In the genomic region with DNA sequence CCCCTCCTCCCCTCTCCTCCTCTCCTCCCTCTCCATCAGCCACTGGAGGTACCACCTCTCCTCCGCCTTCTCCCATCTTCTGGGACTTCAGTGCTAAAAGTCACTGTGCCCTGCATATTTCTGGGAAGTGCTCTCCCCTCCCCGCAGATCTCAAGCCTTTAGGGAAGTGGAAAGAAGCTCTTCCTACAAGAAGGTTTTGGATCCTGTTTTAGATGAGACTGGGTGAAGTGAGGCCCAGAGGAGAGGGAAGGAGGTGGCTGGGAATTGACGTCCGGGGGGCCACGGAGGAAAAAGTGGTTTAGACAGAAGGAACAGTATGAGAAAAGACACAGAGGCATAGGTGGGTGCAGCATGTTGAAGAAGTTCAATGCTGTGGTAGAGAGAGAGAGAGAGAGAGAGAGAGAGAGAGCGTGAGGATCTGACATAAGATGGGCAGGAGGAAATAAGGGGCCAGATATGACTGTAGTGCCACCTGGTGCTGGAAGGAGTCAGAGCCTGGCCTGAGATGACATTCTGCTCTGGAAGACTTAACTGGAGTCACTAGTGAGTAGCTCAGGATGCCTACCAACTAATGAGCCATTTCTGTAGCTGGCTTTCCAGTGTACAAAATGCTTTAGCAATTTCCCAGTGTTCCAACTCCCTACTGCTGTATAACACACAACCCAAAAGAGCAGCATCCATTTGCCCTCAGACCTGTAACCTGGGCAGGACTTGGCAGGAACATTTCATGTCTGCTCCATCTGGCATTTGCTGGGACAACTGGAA, we compare ENCODE assay signal across 1 cellular context.
TF ChIP-seq lines count a peak whose summit lies in the region.

No MANE protein-coding gene starts in this region.

TF ChIP-seq in K562, 482 proteins besides CTCF, POLR2A, EP300 and RAD21 (continues in another document):
- no peak for TF ChIP-seq ZMIZ1 (IDR thresholded peaks at IDR 0.05; ENCODE audit: low read depth in 2 of 2, low read length in 2 of 2)
- TF ChIP-seq HNRNPK (IDR thresholded peaks at IDR 0.05; ENCODE audit: low read depth, low read length, poor library complexity, severe bottlenecking), result no peak
- no peak for TF ChIP-seq ZNF507 (tag; conservative IDR thresholded peaks at IDR 0.05)
- TF ChIP-seq IRF2 (CRISPR knock-in tag; IDR thresholded peaks at IDR 0.05), result no peak
- TF ChIP-seq PHF8 (IDR thresholded peaks at IDR 0.05; ENCODE audit: borderline replicate concordance, low read length), result no peak
- TF ChIP-seq ASH1L (IDR thresholded peaks at IDR 0.05; ENCODE audit: borderline replicate concordance, low read depth, partially characterized antibody), result no peak
- TF ChIP-seq HCFC1 (IDR thresholded peaks at IDR 0.05; ENCODE audit: low read depth, low read length), result no peak
- TF ChIP-seq YBX1 (IDR thresholded peaks at IDR 0.05), result no peak
- TF ChIP-seq, protein P1, sequence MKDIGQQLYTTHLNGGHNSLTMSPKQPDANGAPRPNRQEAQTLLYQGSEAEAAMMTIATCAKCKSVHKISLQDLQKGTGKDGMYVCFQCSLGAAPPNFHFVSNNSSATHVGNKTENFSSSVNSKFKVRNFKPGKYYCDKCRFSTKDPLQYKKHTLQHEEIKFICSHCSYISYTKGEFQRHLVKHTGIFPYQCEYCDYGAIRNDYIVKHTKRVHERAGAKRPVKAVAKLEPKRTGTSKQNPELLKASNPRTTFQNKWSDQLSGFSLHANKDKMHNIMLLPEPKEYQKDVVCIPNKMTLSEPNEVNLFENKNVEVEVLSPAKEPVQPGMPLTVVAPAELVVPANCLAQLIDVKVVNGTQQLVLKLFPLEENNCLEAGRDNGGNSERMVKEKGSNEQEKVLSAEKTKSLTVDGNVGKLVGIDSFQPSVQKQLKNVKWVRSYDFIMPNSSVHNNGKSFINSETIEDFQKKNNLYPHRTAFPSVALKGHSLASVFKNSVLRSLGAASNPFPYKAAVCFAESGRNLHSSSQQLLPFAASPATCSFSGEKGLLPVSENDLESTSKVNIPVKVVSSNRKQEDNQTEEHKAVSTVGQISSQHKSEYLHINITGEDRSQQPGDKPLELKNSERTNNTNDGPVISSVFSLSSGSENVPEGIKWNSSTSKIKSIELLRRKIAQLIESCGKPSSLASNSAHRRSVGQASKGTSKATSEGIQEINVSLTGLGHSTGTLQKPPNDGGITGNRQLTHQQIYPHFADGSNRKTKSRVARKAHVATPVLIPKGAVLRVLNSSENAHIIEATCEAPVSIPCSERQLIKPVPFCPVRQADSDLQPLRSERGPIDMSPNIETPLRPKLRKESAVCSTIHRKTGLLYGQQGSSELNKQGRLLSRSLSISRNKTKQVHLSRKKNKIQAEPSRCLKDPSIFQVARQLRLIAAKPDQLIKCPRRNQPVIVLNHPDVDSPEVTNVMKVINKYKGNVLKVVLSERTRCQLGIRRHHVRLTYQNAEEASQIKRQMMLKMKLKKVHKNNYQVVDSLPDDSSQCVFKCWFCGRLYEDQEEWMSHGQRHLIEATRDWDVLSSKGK (CRISPR knock-in tag; IDR thresholded peaks at IDR 0.05), result no peak
- TF ChIP-seq SIN3A (IDR thresholded peaks at IDR 0.05; ENCODE audit: borderline replicate concordance in 2 of 2, control insufficient read depth in 1 of 2, low read depth in 2 of 2, low read length in 2 of 2), result no peak
- TF ChIP-seq CEBPZ (IDR thresholded peaks at IDR 0.05; ENCODE audit: borderline replicate concordance, low read depth, low read length), result no peak
- TF ChIP-seq HOMEZ (CRISPR knock-in tag; IDR thresholded peaks at IDR 0.05), result no peak
- no peak for TF ChIP-seq ELK3 (CRISPR knock-in tag; IDR thresholded peaks at IDR 0.05)
- no peak for TF ChIP-seq RFX7 (CRISPR knock-in tag; IDR thresholded peaks at IDR 0.05)
- TF ChIP-seq OTX1 (CRISPR knock-in tag; IDR thresholded peaks at IDR 0.05), result peak; percentile 94
- TF ChIP-seq, protein P2, sequence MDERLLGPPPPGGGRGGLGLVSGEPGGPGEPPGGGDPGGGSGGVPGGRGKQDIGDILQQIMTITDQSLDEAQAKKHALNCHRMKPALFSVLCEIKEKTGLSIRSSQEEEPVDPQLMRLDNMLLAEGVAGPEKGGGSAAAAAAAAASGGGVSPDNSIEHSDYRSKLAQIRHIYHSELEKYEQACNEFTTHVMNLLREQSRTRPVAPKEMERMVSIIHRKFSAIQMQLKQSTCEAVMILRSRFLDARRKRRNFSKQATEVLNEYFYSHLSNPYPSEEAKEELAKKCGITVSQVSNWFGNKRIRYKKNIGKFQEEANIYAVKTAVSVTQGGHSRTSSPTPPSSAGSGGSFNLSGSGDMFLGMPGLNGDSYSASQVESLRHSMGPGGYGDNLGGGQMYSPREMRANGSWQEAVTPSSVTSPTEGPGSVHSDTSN (CRISPR knock-in tag; IDR thresholded peaks at IDR 0.05; ENCODE audit: low read depth), result no peak
- TF ChIP-seq, protein P2 (tag; conservative IDR thresholded peaks at IDR 0.05; ENCODE audit: low read depth), result peak; percentile 66
- no peak for TF ChIP-seq GATAD2A (IDR thresholded peaks at IDR 0.05)
- TF ChIP-seq, protein P3, sequence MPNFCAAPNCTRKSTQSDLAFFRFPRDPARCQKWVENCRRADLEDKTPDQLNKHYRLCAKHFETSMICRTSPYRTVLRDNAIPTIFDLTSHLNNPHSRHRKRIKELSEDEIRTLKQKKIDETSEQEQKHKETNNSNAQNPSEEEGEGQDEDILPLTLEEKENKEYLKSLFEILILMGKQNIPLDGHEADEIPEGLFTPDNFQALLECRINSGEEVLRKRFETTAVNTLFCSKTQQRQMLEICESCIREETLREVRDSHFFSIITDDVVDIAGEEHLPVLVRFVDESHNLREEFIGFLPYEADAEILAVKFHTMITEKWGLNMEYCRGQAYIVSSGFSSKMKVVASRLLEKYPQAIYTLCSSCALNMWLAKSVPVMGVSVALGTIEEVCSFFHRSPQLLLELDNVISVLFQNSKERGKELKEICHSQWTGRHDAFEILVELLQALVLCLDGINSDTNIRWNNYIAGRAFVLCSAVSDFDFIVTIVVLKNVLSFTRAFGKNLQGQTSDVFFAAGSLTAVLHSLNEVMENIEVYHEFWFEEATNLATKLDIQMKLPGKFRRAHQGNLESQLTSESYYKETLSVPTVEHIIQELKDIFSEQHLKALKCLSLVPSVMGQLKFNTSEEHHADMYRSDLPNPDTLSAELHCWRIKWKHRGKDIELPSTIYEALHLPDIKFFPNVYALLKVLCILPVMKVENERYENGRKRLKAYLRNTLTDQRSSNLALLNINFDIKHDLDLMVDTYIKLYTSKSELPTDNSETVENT (CRISPR knock-in tag; IDR thresholded peaks at IDR 0.05), result no peak
- no peak for TF ChIP-seq ARID4B (CRISPR knock-in tag; IDR thresholded peaks at IDR 0.05)
- no peak for TF ChIP-seq ZNF584 (CRISPR knock-in tag; IDR thresholded peaks at IDR 0.05; ENCODE audit: low read depth)
- peak; percentile 61; the same call in 1 of the 2 replicates for TF ChIP-seq KLF6 (CRISPR knock-in tag; IDR thresholded peaks at IDR 0.05; ENCODE audit: borderline replicate concordance)
- no peak for TF ChIP-seq STAT5A (IDR thresholded peaks at IDR 0.05; ENCODE audit: borderline replicate concordance, low read length)
- TF ChIP-seq PCBP1 (IDR thresholded peaks at IDR 0.05; ENCODE audit: low read depth, low read length, poor library complexity, severe bottlenecking), result no peak
- no peak for TF ChIP-seq MIER1 (IDR thresholded peaks at IDR 0.05; ENCODE audit: low read depth)
- TF ChIP-seq, protein P4, sequence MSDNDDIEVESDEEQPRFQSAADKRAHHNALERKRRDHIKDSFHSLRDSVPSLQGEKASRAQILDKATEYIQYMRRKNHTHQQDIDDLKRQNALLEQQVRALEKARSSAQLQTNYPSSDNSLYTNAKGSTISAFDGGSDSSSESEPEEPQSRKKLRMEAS (CRISPR knock-in tag; IDR thresholded peaks at IDR 0.05), result no peak
